Comparison of ENCODE assay signal across 8 cellular contexts in the genomic region with DNA sequence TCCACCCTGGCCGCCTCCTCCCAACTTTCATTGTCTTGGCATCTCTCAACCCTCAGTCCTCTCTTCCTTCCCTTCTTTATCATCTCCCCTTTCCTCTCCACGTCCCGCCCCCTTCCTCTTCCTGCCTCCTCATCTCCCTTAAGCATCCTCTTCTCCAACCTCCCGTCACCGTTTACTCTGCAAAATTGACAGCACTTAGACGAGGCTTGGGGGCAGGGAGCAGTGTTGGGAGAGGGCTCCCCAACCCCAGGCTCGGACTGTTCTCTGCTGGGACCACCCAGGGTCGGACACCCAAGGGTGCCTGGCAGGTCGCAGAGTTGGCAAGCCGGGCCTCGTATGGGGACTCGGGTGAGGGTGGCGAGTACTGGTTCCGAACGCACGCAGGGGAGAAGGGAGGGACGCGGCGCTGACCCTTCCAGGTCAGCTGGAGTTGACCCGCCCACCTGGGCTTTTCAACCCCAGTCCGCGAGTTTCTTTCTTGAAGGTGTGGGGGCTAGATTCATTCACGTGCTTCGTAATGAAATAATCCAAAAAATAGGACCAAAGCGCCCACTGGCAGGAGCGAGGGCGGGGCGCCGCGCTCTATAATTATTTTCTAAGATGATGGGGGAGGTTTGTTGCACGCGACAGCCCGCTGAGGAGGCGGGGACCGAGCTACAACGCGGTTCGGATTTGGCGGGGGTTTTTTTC. TPM values are rescaled to one million over a fixed set of nuclear protein-coding genes. Genes with fewer than 3 reads are reported as not detected.
A peak's percentile ranks its signal among the peaks of the same experiment; 100 is the strongest.
DNase-seq lines count a peak whose midpoint lies in the region; ATAC-seq, FAIRE-seq and TF ChIP-seq lines count a peak whose summit lies in the region.

No MANE protein-coding gene starts in this region.

- no peak for FAIRE-seq in kidney (lab: Jason Lieb, UNC)

- H3K9me3 ChIP-seq in kidney (ENCODE audit: control insufficient read depth in 1 of 2, low read length in 2 of 2), result no peaks in the 10 kb centered on the region

- peak; percentile 25 for DNase-seq in GM03348 (ENCODE audit: low spot score)
- peak; percentile 46 for DNase-seq in NCI-H510A treated with DMSO at 0.1 percent for 48 hours (lab: John Stamatoyannopoulos, UW)
- peak; percentile 28 for DNase-seq in astrocyte of the hippocampus (ENCODE audit: low read depth, low spot score)
- peak; percentile 87 for DNase-seq in kidney
- peak; percentile 59 for DNase-seq in stimulated activated naive CD8-positive, alpha-beta T cell treated with anti-CD3 and anti-CD28 coated beads, Interleukin-15, Interleukin-2, amounts not matched to agents 100 U/mL and 50 U/mL, for 24 hours
- DNase-seq in GOT3 (lab: John Stamatoyannopoulos, UW), result no peak
- no peak for DNase-seq in COLO829 (ENCODE audit: low spot score)
- DNase-seq in globus pallidus (ENCODE audit: low spot score), result no peak

- H3K4me1 ChIP-seq in kidney (ENCODE audit: control insufficient read depth in 1 of 2, insufficient read depth in 1 of 2, low read depth in 1 of 2, low read length in 2 of 2), result peaks cover 14 to 29% of the 10 kb centered on the region in 2 donors

- H3K4me3 ChIP-seq in kidney (ENCODE audit: low read length in 2 of 2), result peak overlapping the region; percentile 82 to 85

- H3K27ac ChIP-seq in kidney (ENCODE audit: low read depth in 2 of 2, low read length in 2 of 2), result peak overlapping the region in 1 of 2 donors; percentile 57

- no peak for TF ChIP-seq CTCF in kidney (IDR thresholded peaks at IDR 0.05; ENCODE audit: borderline replicate concordance, extremely low read depth, insufficient read depth)

- intact Hi-C loops in kidney (cut with DNase I), result no loop called here

- ATAC-seq in stimulated activated naive CD8-positive, alpha-beta T cell treated with anti-CD3 and anti-CD28 coated beads, Interleukin-15, Interleukin-2, amounts not matched to agents 100 U/mL and 50 U/mL, for 24 hours, result no peak

- H3K9ac ChIP-seq in kidney (ENCODE audit: low read length in 2 of 2), result peak overlapping the region in 1 of 2 donors; percentile 86

- peaks cover 0 to 5% of the 10 kb centered on the region in 2 donors for H3K36me3 ChIP-seq in kidney (ENCODE audit: control insufficient read depth in 1 of 2, insufficient read depth in 2 of 2, low read length in 2 of 2)

RNA-seq across cellular contexts. Expression of a gene that starts 0.8 kb away (rescaled TPM):
- total RNA-seq in kidney, result 23.5 TPM
- 30.0 TPM for polyA plus RNA-seq in kidney (ENCODE audit: insufficient read depth, low read depth, low replicate concordance)

RNA-seq across cellular contexts. Expression of a gene that starts 3.2 kb away (rescaled TPM):
- 1.9 TPM for total RNA-seq in kidney
- 0.88 TPM for polyA plus RNA-seq in kidney (ENCODE audit: insufficient read depth, low read depth, low replicate concordance)

RNA-seq across cellular contexts. Expression of a gene that starts 5.1 kb away (rescaled TPM):
- total RNA-seq in kidney, result 271 TPM
- polyA plus RNA-seq in kidney (ENCODE audit: insufficient read depth, low read depth, low replicate concordance), result 123 TPM

RNA-seq across cellular contexts. Expression of a gene that starts 8.8 kb away (rescaled TPM):
- total RNA-seq in kidney, result 137 TPM
- polyA plus RNA-seq in kidney (ENCODE audit: insufficient read depth, low read depth, low replicate concordance), result 85.5 TPM

RNA-seq across cellular contexts. Expression of a gene that starts 24.6 kb away (rescaled TPM):
- 32.3 TPM for total RNA-seq in kidney
- polyA plus RNA-seq in kidney (ENCODE audit: insufficient read depth, low read depth, low replicate concordance), result 42.9 TPM

Comparison
In these comparisons a context has a peak if more than half of its experiments do, and no peak if none do; other contexts are left out.
1. DNase-seq: peak in GM03348 (single experiment), NCI-H510A treated with DMSO at 0.1 percent for 48 hours (single experiment), astrocyte of the hippocampus (single experiment), kidney (single experiment) and stimulated activated naive CD8-positive, alpha-beta T cell treated with anti-CD3 and anti-CD28 coated beads, Interleukin-15, Interleukin-2, amounts not matched to agents 100 U/mL and 50 U/mL, for 24 hours (single experiment); none in GOT3 (single experiment), COLO829 (single experiment) and globus pallidus (single experiment).